19 cellular contexts compared by ENCODE assay signal in the genomic region with DNA sequence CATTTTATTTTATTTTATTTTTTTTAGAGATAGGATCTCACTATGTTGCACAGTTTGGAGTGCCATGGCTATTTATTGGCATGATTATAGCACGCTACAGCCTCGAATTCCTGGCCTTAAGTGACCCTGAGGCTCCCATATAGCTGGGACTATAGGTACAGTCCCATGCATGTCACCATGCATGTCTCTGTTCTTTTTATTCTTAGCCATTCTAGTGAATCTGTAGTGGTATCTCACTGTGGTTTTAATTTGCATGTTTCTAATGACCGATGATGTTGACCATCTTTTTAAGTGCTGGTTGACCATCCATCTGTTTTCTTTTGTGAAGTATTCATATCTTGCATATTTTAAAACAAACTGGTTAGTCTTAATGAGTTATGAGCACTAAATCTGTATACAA.
DNase-seq lines count a peak whose midpoint lies in the region; ATAC-seq and TF ChIP-seq lines count a peak whose summit lies in the region.
"Had no signal": no experiment of that assay in that cellular context is flagged by ENCODE, and none has a peak within 500 bp of the region (broad histone marks: within the 10 kb centered on the region; RNA-seq: fewer than 3 reads in every experiment).

No MANE protein-coding gene starts in this region.

- BruUV-seq in IMR-90 (replicated peaks; lab: Mats Ljungman, UMichigan) = no TSS peak

- no peak overlapping the region for H3K4me2 ChIP-seq in IMR-90 (ENCODE audit: low read depth, low read length)

- no peaks in the 10 kb centered on the region for H3K4me1 ChIP-seq in IMR-90 (ENCODE audit: control insufficient read depth, insufficient read depth, low read length)
- H3K4me1 ChIP-seq: parathyroid adenoma, upper lobe of right lung had no signal

- peak overlapping the region; percentile 44; the same call in 1 of the 2 replicates for H3K27ac ChIP-seq in IMR-90 (ENCODE audit: insufficient read depth, low read length)
- H3K27ac ChIP-seq: HL-60, parathyroid adenoma, upper lobe of right lung had no signal

- no peak overlapping the region for H2AK9ac ChIP-seq in IMR-90 (replicated peaks; ENCODE audit: low read depth, low read length, poor library complexity)

- no peaks in the 10 kb centered on the region for H3K9me3 ChIP-seq in IMR-90 (ENCODE audit: control insufficient read depth, insufficient read depth, low read length)
- H3K9me3 ChIP-seq: upper lobe of right lung had no signal

- H3K4ac ChIP-seq in IMR-90 (ENCODE audit: low read depth, low read length) = no peak overlapping the region

- H3K4me3 ChIP-seq in IMR-90 (ENCODE audit: insufficient read depth, low read depth, low read length) = no peak overlapping the region
- H3K4me3 ChIP-seq: K562, upper lobe of right lung had no signal

- H3K23ac ChIP-seq in IMR-90 (ENCODE audit: low read depth, low read length) = no peak overlapping the region

- H3K9ac ChIP-seq in IMR-90 (ENCODE audit: low read depth, low read length) = no peak overlapping the region
- H3K9ac ChIP-seq: parathyroid adenoma had no signal

- CTCF ChIA-PET in IMR-90 (lab: Yijun Ruan, JAX) = no interaction called here

- H3K79me1 ChIP-seq in IMR-90 (ENCODE audit: low read depth in 1 of 2, low read length in 2 of 2) = no peaks in the 10 kb centered on the region

- ATAC-seq in GM18520 (IDR thresholded peaks at IDR 0.05; ENCODE audit: unreplicated experiment) (peak; percentile 81), GM21515 (IDR thresholded peaks at IDR 0.05; ENCODE audit: unreplicated experiment) (peak; percentile 64), HG02981 (IDR thresholded peaks at IDR 0.05; ENCODE audit: unreplicated experiment) (peak; percentile 54), IMR-90 (ENCODE audit: low read depth) (no peak)
- ATAC-seq: activated T-cell treated with anti-CD3 and anti-CD28 coated beads, Interleukin-2, amount 50 U/mL, for 72 hours; CD8-positive, alpha-beta T cell; K562; left ventricle myocardium superior; Panc1; upper lobe of right lung had no signal

- H2AFZ ChIP-seq in IMR-90 (replicated peaks; ENCODE audit: low read length, poor library complexity) = no peak overlapping the region
- H2AFZ ChIP-seq: parathyroid adenoma had no signal

- dilution Hi-C loops in IMR-90 (cut with HindIII; ENCODE audit: low sequenced_read_pairs, unreplicated experiment) = no loop called here

- in situ Hi-C loops in IMR-90 (cut with MboI; ENCODE audit: low sequenced_read_pairs) = no loop called here

- H2BK5ac ChIP-seq in IMR-90 (ENCODE audit: low read depth, low read length, poor library complexity, severe bottlenecking) = no peak overlapping the region

- TF ChIP-seq CTCF in IMR-90 (conservative IDR thresholded peaks at IDR 0.05; ENCODE audit: low read depth, low read length) = no peak

- no peak overlapping the region for H2BK120ac ChIP-seq in IMR-90 (ENCODE audit: low read depth, low read length)

- no peak overlapping the region for H2BK20ac ChIP-seq in IMR-90 (ENCODE audit: low read depth, low read length)

- no peak overlapping the region; the same call in 1 of the 2 replicates for H3K18ac ChIP-seq in IMR-90 (ENCODE audit: low read depth, low read length)

- no peak overlapping the region for H4K91ac ChIP-seq in IMR-90 (ENCODE audit: insufficient read depth, low read depth, low read length)

- no peak overlapping the region for H3K14ac ChIP-seq in IMR-90 (replicated peaks; ENCODE audit: low read depth, low read length)

- 100% methylated on average over 2 of the region's 3 CpGs; no CpG with 5 or more reads in 1 of the 2 experiments for WGBS in IMR-90 (ENCODE audit: extremely low coverage in 2 of 2, insufficient read length in 1 of 2), 2 experiments

- H4K20me1 ChIP-seq in IMR-90 (ENCODE audit: insufficient read depth, low read length) = no peaks in the 10 kb centered on the region

- H3K36me3 ChIP-seq in IMR-90 (ENCODE audit: control insufficient read depth, insufficient read depth, low read length) = no peaks in the 10 kb centered on the region
- H3K36me3 ChIP-seq: upper lobe of right lung had no signal

- no peak overlapping the region for H3K56ac ChIP-seq in IMR-90 (ENCODE audit: extremely low read depth, insufficient read depth, low read length)

- no peak overlapping the region for H2AK5ac ChIP-seq in IMR-90 (ENCODE audit: low read depth, low read length)

- intact Hi-C loops in IMR-90 (cut with micrococcal nuclease) = no loop called here

- H4K8ac ChIP-seq in IMR-90 (ENCODE audit: low read depth in 2 of 2, low read length in 2 of 2) = no peak overlapping the region

- H2BK15ac ChIP-seq in IMR-90 (ENCODE audit: low read depth, low read length) = no peak overlapping the region

- DNase-seq in IMR-90 (no peak), foreskin melanocyte (no peak), NCI-H446 (lab: John Stamatoyannopoulos, UW) (no peak), activated T-cell treated with anti-CD3 and anti-CD28 coated beads for 4 hours (no peak)
- DNase-seq in activated CD4-positive, CD25-positive, alpha-beta regulatory T cell (lab: John Stamatoyannopoulos, UW) = no peak
- DNase-seq: activated CD4-positive, alpha-beta memory T cell treated with anti-CD3 and anti-CD28 coated beads, Interleukin-2, amount 10 ng/mL, durations not matched to agents 7 days and 5 days; activated T-cell treated with anti-CD3 and anti-CD28 coated beads, Interleukin-2, amount 50 U/mL, for 72 hours; CD8-positive, alpha-beta T cell; HFFc6; left ventricle myocardium superior; stimulated activated naive CD4-positive, alpha-beta T cell; upper lobe of right lung had no signal

- TF ChIP-seq POLR2A in IMR-90 (IDR thresholded peaks at IDR 0.05; ENCODE audit: low read depth, low read length) = no peak

- no peak overlapping the region; the same call in 1 of the 2 replicates for H4K5ac ChIP-seq in IMR-90 (ENCODE audit: low read depth, low read length)

- no peaks in the 10 kb centered on the region for H3K27me3 ChIP-seq in IMR-90 (ENCODE audit: control insufficient read depth, insufficient read depth, low read length)
- H3K27me3 ChIP-seq: upper lobe of right lung had no signal

- no peaks in the 10 kb centered on the region for H3K9me1 ChIP-seq in IMR-90 (ENCODE audit: insufficient read depth, low read length)

- POLR2A ChIA-PET in IMR-90 (lab: Charles Lee; ENCODE audit: unreplicated experiment) = no interaction called here

- no peak for TF ChIP-seq RAD21 in IMR-90 (IDR thresholded peaks at IDR 0.05; ENCODE audit: low read length)

TF ChIP-seq in IMR-90, 13 proteins besides CTCF, POLR2A, EP300 and RAD21:
- TF ChIP-seq RCOR1 (IDR thresholded peaks at IDR 0.05; ENCODE audit: insufficient replicate concordance, low read length) (no peak), CEBPB (IDR thresholded peaks at IDR 0.05; ENCODE audit: low read depth, low read length) (no peak)
